Comparison of ENCODE assay signal across 10 cellular contexts in the genomic region with DNA sequence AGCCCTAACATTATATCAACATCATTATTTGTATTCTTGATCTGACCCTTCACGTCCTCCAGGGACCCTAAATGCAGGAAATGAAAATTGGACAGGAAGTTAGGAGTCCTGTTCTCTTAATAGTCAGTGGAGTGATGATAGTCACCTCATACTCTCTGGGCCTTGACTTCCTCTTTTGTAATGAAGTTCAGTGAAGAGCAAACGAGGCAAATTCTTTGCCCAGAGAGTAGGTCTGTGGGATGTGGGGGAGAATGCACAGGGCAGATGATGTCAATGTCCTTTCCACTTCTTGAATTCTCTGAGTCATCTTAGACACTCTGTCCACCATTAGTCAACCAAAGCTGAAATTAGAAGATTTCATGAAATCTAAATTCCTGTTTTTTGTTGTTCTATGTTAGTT. TPM values are rescaled to one million over a fixed set of nuclear protein-coding genes. Genes with fewer than 3 reads are reported as not detected.
A peak's percentile ranks its signal among the peaks of the same experiment; 100 is the strongest.
DNase-seq lines count a peak whose midpoint lies in the region; ATAC-seq and TF ChIP-seq lines count a peak whose summit lies in the region.
"Had no signal": no experiment of that assay in that cellular context is flagged by ENCODE, and none has a peak within 500 bp of the region (broad histone marks: within the 10 kb centered on the region; RNA-seq: fewer than 3 reads in every experiment).

No MANE protein-coding gene starts in this region.

- H3K4me1 Mint-ChIP-seq in T-helper 2 cell treated with Interferon-gamma antibody and Interleukin-4, amounts not matched to agents 5 μg/mL and 100 μg/mL, for 36 hours (ENCODE audit: low read depth) = peaks cover 12% of the 10 kb centered on the region
- peaks cover 10 to 22% (median 13%) of the 10 kb centered on the region in 3 donors for H3K4me1 Mint-ChIP-seq in naive B cell
- H3K4me1 Mint-ChIP-seq in mesothelial cell of epicardium = peaks cover 3% of the 10 kb centered on the region
- peaks cover 6% of the 10 kb centered on the region for H3K4me1 Mint-ChIP-seq in chondrocyte (ENCODE audit: low read depth)

- H3K36me3 Mint-ChIP-seq in T-helper 2 cell treated with Interferon-gamma antibody and Interleukin-4, amounts not matched to agents 5 μg/mL and 100 μg/mL, for 36 hours (ENCODE audit: low read depth) = peaks cover 4% of the 10 kb centered on the region
- H3K36me3 Mint-ChIP-seq in naive B cell (no peaks in the 10 kb centered on the region), mesothelial cell of epicardium (no peaks in the 10 kb centered on the region), chondrocyte (ENCODE audit: low read depth) (no peaks in the 10 kb centered on the region)

- no peak overlapping the region for H3K27ac ChIP-seq in SU-DHL-6 (ENCODE audit: low read depth, low read length)
- H3K27ac ChIP-seq: 22Rv1, SJSA1 had no signal

- no peaks in the 10 kb centered on the region for H4K20me1 ChIP-seq in SU-DHL-6 (ENCODE audit: low read depth, low read length)

- no peak overlapping the region for H3K4me3 Mint-ChIP-seq in T-helper 2 cell treated with Interferon-gamma antibody and Interleukin-4, amounts not matched to agents 5 μg/mL and 100 μg/mL, for 36 hours
- peak overlapping the region in 6 of 8 donors; percentile 1 to 49 (median 10) for H3K4me3 Mint-ChIP-seq in naive B cell
- H3K4me3 Mint-ChIP-seq in mesothelial cell of epicardium = no peak overlapping the region
- H3K4me3 Mint-ChIP-seq in chondrocyte (ENCODE audit: unreplicated experiment) = no peak overlapping the region

- H3K9me3 Mint-ChIP-seq in T-helper 2 cell treated with Interferon-gamma antibody and Interleukin-4, amounts not matched to agents 5 μg/mL and 100 μg/mL, for 36 hours = peaks cover 11% of the 10 kb centered on the region
- H3K9me3 Mint-ChIP-seq in naive B cell (peaks cover 0 to 8% (median 0%) of the 10 kb centered on the region in 7 donors), mesothelial cell of epicardium (peaks cover 8% of the 10 kb centered on the region), chondrocyte (ENCODE audit: low read depth) (peaks cover 5% of the 10 kb centered on the region)

- H3K4me2 ChIP-seq in SU-DHL-6 (ENCODE audit: low read depth, low read length, poor library complexity, severe bottlenecking) = peak overlapping the region; percentile 35

- no peaks in the 10 kb centered on the region for H3K36me3 ChIP-seq in SU-DHL-6 (ENCODE audit: low read length)
- H3K36me3 ChIP-seq: SJSA1 had no signal

- H3K27ac Mint-ChIP-seq in T-helper 2 cell treated with Interferon-gamma antibody and Interleukin-4, amounts not matched to agents 5 μg/mL and 100 μg/mL, for 36 hours = no peak overlapping the region
- peak overlapping the region in 1 of 6 donors; percentile 53 for H3K27ac Mint-ChIP-seq in naive B cell
- H3K27ac Mint-ChIP-seq in mesothelial cell of epicardium = no peak overlapping the region
- no peak overlapping the region for H3K27ac Mint-ChIP-seq in chondrocyte (ENCODE audit: unreplicated experiment)

- no peak for TF ChIP-seq CTCF in SU-DHL-6 (IDR thresholded peaks at IDR 0.05; ENCODE audit: insufficient read depth, low read length, poor library complexity, severe bottlenecking)
- TF ChIP-seq CTCF in mesothelial cell of epicardium (IDR thresholded peaks at IDR 0.05; ENCODE audit: unreplicated experiment) = no peak
- no peak for TF ChIP-seq CTCF in chondrocyte (IDR thresholded peaks at IDR 0.05)

- no peaks in the 10 kb centered on the region for H3K27me3 Mint-ChIP-seq in T-helper 2 cell treated with Interferon-gamma antibody and Interleukin-4, amounts not matched to agents 5 μg/mL and 100 μg/mL, for 36 hours (ENCODE audit: low read depth)
- H3K27me3 Mint-ChIP-seq in naive B cell (peaks cover 0 to 3% (median 0%) of the 10 kb centered on the region in 3 donors), mesothelial cell of epicardium (ENCODE audit: low read depth) (peaks cover 2% of the 10 kb centered on the region), chondrocyte (ENCODE audit: low read depth) (no peaks in the 10 kb centered on the region)

- DNase-seq in T-helper 2 cell treated with Interferon-gamma antibody and Interleukin-4, amounts not matched to agents 5 μg/mL and 100 μg/mL, for 36 hours (ENCODE audit: low spot score) = peak; percentile 18
- DNase-seq in T-helper 2 cell = no peak
- DNase-seq in naive B cell = peak; percentile 52
- DNase-seq in mesothelial cell of epicardium (ENCODE audit: low spot score in 2 of 2, unreplicated experiment in 2 of 2) = no peak
- no peak for DNase-seq in NCI-H2107 (lab: John Stamatoyannopoulos, UW)
- no peak for DNase-seq in chondrocyte (ENCODE audit: low spot score)

- no peak overlapping the region for H3K9ac ChIP-seq in SU-DHL-6 (ENCODE audit: low read length)

- H3K4me3 ChIP-seq in SU-DHL-6 (ENCODE audit: insufficient read depth, low read length, poor library complexity, severe bottlenecking) = no peak overlapping the region
- H3K4me3 ChIP-seq: SJSA1 had no signal

- peak overlapping the region; percentile 54 for H2AFZ ChIP-seq in SU-DHL-6 (ENCODE audit: low read depth, low read length, severe bottlenecking)

- H3K9me3 ChIP-seq in SU-DHL-6 (ENCODE audit: insufficient read depth, low read length) = no peaks in the 10 kb centered on the region
- H3K9me3 ChIP-seq: SJSA1 had no signal

- ATAC-seq in HG02970 (IDR thresholded peaks at IDR 0.05; ENCODE audit: low FRiP score, unreplicated experiment) = peak; percentile 83
- ATAC-seq in naive B cell (ENCODE audit: low read depth in 2 of 2) = peak; percentile 99

- H3K27me3 ChIP-seq in SU-DHL-6 (ENCODE audit: low read length) = no peaks in the 10 kb centered on the region
- H3K27me3 ChIP-seq: SJSA1 had no signal

- H3F3A ChIP-seq in SU-DHL-6 (ENCODE audit: insufficient read depth) = no peaks in the 10 kb centered on the region

- H3K79me2 ChIP-seq in SU-DHL-6 (ENCODE audit: insufficient read depth, low read length) = no peaks in the 10 kb centered on the region

- H3K9me2 ChIP-seq in SU-DHL-6 (replicated peaks; ENCODE audit: insufficient read depth, low read length) = no peaks in the 10 kb centered on the region

RNA-seq across cellular contexts. Expression of a gene that starts 17.1 kb away (rescaled TPM):
- under 1 TPM in 2 of 6 donors, not detected in 4; 0.06 to 0.16 TPM for polyA plus RNA-seq in naive B cell (ENCODE audit: low read depth in 6 of 6)
- total RNA-seq in mesothelial cell of epicardium = 1.4 to 1.6 TPM (median 1.5 TPM) in 3 replicates
- 0.03 to 0.10 TPM (median 0.10 TPM) in 3 replicates for total RNA-seq in chondrocyte
- total RNA-seq: SJSA1 had no signal

Comparison
In these comparisons a context has a peak if more than half of its experiments do, and no peak if none do; other contexts are left out.
1. DNase-seq: peak in T-helper 2 cell treated with Interferon-gamma antibody and Interleukin-4, amounts not matched to agents 5 μg/mL and 100 μg/mL, for 36 hours (single experiment) and naive B cell (single experiment); none in T-helper 2 cell (0 of 5), mesothelial cell of epicardium (0 of 2), NCI-H2107 (single experiment) and chondrocyte (single experiment).
2. H3K4me3 Mint-ChIP-seq: peak in naive B cell (6 of 8); none in T-helper 2 cell treated with Interferon-gamma antibody and Interleukin-4, amounts not matched to agents 5 μg/mL and 100 μg/mL, for 36 hours (single experiment), mesothelial cell of epicardium (single experiment) and chondrocyte (single experiment).